Comparison of ENCODE assay signal across 1 cellular context in the genomic region with DNA sequence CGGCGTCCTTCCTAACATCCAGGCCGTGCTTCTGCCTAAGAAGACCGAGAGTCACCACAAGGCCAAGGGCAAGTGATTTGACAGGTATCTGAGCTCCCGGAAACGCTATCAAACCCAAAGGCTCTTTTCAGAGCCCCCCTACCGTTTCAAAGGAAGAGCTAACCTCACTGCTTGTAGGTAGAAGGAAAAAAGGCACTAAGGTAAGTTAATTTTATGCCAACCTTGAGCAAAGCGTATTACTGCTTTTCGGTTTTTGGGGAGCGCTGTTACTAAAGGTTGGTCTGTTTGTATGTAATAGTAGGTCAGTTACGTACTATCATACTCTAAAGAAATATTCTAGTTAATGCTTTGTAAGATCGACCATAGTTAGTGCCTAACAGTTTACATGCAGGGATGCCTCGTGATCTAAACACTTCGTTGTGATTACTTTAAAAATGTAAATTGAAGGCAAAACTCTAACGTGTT.
TF ChIP-seq lines count a peak whose summit lies in the region.

No MANE protein-coding gene starts in this region.

TF ChIP-seq in WTC11, 78 proteins besides CTCF, POLR2A, EP300 and RAD21 (continued from another document):
- TF ChIP-seq, protein P1, sequence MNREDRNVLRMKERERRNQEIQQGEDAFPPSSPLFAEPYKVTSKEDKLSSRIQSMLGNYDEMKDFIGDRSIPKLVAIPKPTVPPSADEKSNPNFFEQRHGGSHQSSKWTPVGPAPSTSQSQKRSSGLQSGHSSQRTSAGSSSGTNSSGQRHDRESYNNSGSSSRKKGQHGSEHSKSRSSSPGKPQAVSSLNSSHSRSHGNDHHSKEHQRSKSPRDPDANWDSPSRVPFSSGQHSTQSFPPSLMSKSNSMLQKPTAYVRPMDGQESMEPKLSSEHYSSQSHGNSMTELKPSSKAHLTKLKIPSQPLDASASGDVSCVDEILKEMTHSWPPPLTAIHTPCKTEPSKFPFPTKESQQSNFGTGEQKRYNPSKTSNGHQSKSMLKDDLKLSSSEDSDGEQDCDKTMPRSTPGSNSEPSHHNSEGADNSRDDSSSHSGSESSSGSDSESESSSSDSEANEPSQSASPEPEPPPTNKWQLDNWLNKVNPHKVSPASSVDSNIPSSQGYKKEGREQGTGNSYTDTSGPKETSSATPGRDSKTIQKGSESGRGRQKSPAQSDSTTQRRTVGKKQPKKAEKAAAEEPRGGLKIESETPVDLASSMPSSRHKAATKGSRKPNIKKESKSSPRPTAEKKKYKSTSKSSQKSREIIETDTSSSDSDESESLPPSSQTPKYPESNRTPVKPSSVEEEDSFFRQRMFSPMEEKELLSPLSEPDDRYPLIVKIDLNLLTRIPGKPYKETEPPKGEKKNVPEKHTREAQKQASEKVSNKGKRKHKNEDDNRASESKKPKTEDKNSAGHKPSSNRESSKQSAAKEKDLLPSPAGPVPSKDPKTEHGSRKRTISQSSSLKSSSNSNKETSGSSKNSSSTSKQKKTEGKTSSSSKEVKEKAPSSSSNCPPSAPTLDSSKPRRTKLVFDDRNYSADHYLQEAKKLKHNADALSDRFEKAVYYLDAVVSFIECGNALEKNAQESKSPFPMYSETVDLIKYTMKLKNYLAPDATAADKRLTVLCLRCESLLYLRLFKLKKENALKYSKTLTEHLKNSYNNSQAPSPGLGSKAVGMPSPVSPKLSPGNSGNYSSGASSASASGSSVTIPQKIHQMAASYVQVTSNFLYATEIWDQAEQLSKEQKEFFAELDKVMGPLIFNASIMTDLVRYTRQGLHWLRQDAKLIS (CRISPR knock-in tag; IDR thresholded peaks at IDR 0.05; ENCODE audit: borderline replicate concordance): 0 out of 2 replicates have a peak, but pooled peaks have one; percentile 20
- TF ChIP-seq MYBL2 (CRISPR knock-in tag; IDR thresholded peaks at IDR 0.05): peak; percentile 33; the same call in 1 of the 2 replicates
